In the genomic region with DNA sequence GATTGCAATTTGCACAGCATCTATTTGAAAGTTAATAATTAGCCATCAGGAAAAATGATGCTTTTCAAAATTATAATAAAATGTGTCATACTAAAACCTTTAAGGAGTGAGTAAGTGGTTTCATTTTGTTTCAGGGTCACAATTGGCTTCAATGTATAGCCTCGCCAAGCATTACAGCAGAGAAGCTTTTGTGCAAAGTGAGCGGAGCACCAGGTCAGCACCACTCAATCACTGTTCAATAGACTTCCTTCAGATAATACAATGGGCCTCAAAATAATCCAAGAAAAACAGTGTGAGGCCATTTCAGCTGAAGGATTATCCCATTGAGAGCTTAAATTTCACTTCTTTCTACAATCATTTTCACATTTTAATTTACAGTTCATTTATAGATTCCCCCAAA, we compare ENCODE assay signal across 31 cellular contexts.
"Had no signal": no experiment of that assay in that cellular context is flagged by ENCODE, and none has a peak within 500 bp of the region (broad histone marks: within the 10 kb centered on the region; RNA-seq: fewer than 3 reads in every experiment).

No MANE protein-coding gene starts in this region.

- H3K4me1 ChIP-seq: left lung, lower lobe of right lung, pancreas, prostate gland, stomach, testis, thyroid gland, transverse colon, upper lobe of left lung, vagina had no signal

- ATAC-seq: left colon; left lung; lower lobe of right lung; naive thymus-derived CD8-positive, alpha-beta T cell; pancreas; right cardiac atrium; sciatic nerve; stimulated activated naive B cell treated with anti-CD40 and anti-IgM and Interleukin-4, amounts not matched to agents 10 μg/mL and 1 μg/mL and 100 μg/mL, for 72 hours; stimulated activated naive CD8-positive, alpha-beta T cell treated with anti-CD3 and anti-CD28 coated beads, Interleukin-15, Interleukin-2, amounts not matched to agents 100 U/mL and 50 U/mL, for 24 hours had no signal

- H3K27me3 Mint-ChIP-seq: naive thymus-derived CD8-positive, alpha-beta T cell; stimulated activated naive B cell treated with anti-CD40 and anti-IgM and Interleukin-4, amounts not matched to agents 10 μg/mL and 1 μg/mL and 100 μg/mL, for 72 hours had no signal

- H3K27ac Mint-ChIP-seq: immature natural killer cell; naive thymus-derived CD8-positive, alpha-beta T cell; nephron; stimulated activated naive B cell treated with anti-CD40 and anti-IgM and Interleukin-4, amounts not matched to agents 10 μg/mL and 1 μg/mL and 100 μg/mL, for 72 hours had no signal

- H3K4me3 ChIP-seq: left lung, lower lobe of right lung, pancreas, prostate gland, skin epidermis, stomach, testis, thyroid gland, transverse colon, upper lobe of left lung, vagina had no signal

- H3K36me3 Mint-ChIP-seq: immature natural killer cell; naive thymus-derived CD8-positive, alpha-beta T cell; stimulated activated naive B cell treated with anti-CD40 and anti-IgM and Interleukin-4, amounts not matched to agents 10 μg/mL and 1 μg/mL and 100 μg/mL, for 72 hours had no signal

- H3K36me3 ChIP-seq: left lung, lower lobe of right lung, pancreas, prostate gland, stomach, thyroid gland, transverse colon, upper lobe of left lung, vagina had no signal

- H3K9me3 ChIP-seq: left lung, lower lobe of right lung, pancreas, prostate gland, stomach, testis, thyroid gland, transverse colon, upper lobe of left lung, vagina had no signal

- H3K27ac ChIP-seq: left lung, lower lobe of right lung, pancreas, prostate gland, skin epidermis, stomach, testis, thyroid gland, transverse colon, upper lobe of left lung, vagina had no signal

- H3K4me1 Mint-ChIP-seq: immature natural killer cell; naive thymus-derived CD8-positive, alpha-beta T cell; nephron; stimulated activated naive B cell treated with anti-CD40 and anti-IgM and Interleukin-4, amounts not matched to agents 10 μg/mL and 1 μg/mL and 100 μg/mL, for 72 hours had no signal

- H3K4me3 Mint-ChIP-seq: immature natural killer cell; naive thymus-derived CD8-positive, alpha-beta T cell; nephron; neural crest cell; stimulated activated naive B cell treated with anti-CD40 and anti-IgM and Interleukin-4, amounts not matched to agents 10 μg/mL and 1 μg/mL and 100 μg/mL, for 72 hours had no signal

- H3K9me3 Mint-ChIP-seq: nephron had no signal

- DNase-seq: hippocampal formation; immature natural killer cell; kidney; left colon; left lung; lower lobe of right lung; mammary epithelial cell; mesenchymal stem cell; naive thymus-derived CD8-positive, alpha-beta T cell; nucleus accumbens; pancreas; posterior cingulate gyrus; retina; right cardiac atrium; stimulated activated CD4-positive, alpha-beta T cell treated with anti-CD3 and anti-CD28 coated beads, Interleukin-12 subunit alpha, Interleukin-12 subunit beta, amount 100 ng/mL, for 4 hours; stimulated activated CD4-positive, alpha-beta T cell treated with anti-CD3 and anti-CD28 coated beads, Interleukin-15, amount 100 ng/mL, for 24 hours; stimulated activated CD4-positive, alpha-beta T cell treated with anti-CD3 and anti-CD28 coated beads, Interleukin-2, amount 100 ng/mL, for 24 hours; stimulated activated CD4-positive, alpha-beta T cell treated with anti-CD3 and anti-CD28 coated beads, Interleukin-4, amount 100 ng/mL, for 1 hour; stimulated activated naive B cell treated with anti-CD40 and anti-IgM and Interleukin-4, amounts not matched to agents 10 μg/mL and 1 μg/mL and 100 μg/mL, for 72 hours; stimulated activated naive CD8-positive, alpha-beta T cell treated with anti-CD3 and anti-CD28 coated beads, Interleukin-15, Interleukin-2, amounts not matched to agents 100 U/mL and 50 U/mL, for 24 hours; stomach; testis; thyroid gland; transverse colon; upper lobe of left lung had no signal

- H3K27me3 ChIP-seq: left lung, pancreas, stomach, testis, thyroid gland, transverse colon, upper lobe of left lung, vagina had no signal
